1 cellular context compared by ENCODE assay signal in genomic region chr17:32792207-32792606, GRCh38.
TF ChIP-seq lines count a peak whose summit lies in the region.

No MANE protein-coding gene starts in this region.

TF ChIP-seq in HepG2, 621 proteins besides CTCF, POLR2A, EP300 and RAD21 (continued from another document and continues in another):
- TF ChIP-seq ZNF589 (CRISPR knock-in tag; conservative IDR thresholded peaks at IDR 0.05) (no peak), ZNF562 (CRISPR knock-in tag; IDR thresholded peaks at IDR 0.05; ENCODE audit: borderline replicate concordance) (no peak), SNAPC5 (CRISPR knock-in tag; IDR thresholded peaks at IDR 0.05; ENCODE audit: borderline replicate concordance) (no peak), SALL2 (CRISPR knock-in tag; IDR thresholded peaks at IDR 0.05) (no peak), ZNF3 (CRISPR knock-in tag; IDR thresholded peaks at IDR 0.05) (no peak), DMAP1 (CRISPR knock-in tag; IDR thresholded peaks at IDR 0.05) (no peak), ATM (IDR thresholded peaks at IDR 0.05; ENCODE audit: borderline replicate concordance) (no peak), SCMH1 (CRISPR knock-in tag; IDR thresholded peaks at IDR 0.05; ENCODE audit: borderline replicate concordance) (no peak), ZNF331 (CRISPR knock-in tag; IDR thresholded peaks at IDR 0.05) (no peak), RARA (CRISPR knock-in tag; IDR thresholded peaks at IDR 0.05) (no peak), HNRNPL (IDR thresholded peaks at IDR 0.05; ENCODE audit: low read depth, low read length) (no peak), ZNF713 (CRISPR knock-in tag; IDR thresholded peaks at IDR 0.05) (no peak), HMG20A (CRISPR knock-in tag; IDR thresholded peaks at IDR 0.05; ENCODE audit: borderline replicate concordance) (no peak), ZNF124 (CRISPR knock-in tag; IDR thresholded peaks at IDR 0.05) (no peak), BATF2 (CRISPR knock-in tag; IDR thresholded peaks at IDR 0.05) (no peak), ZNF646 (CRISPR knock-in tag; IDR thresholded peaks at IDR 0.05) (no peak), NR0B2 (CRISPR knock-in tag; IDR thresholded peaks at IDR 0.05) (no peak), NONO (IDR thresholded peaks at IDR 0.05) (no peak), NONO (CRISPR knock-in tag; conservative IDR thresholded peaks at IDR 0.05) (no peak), ZSCAN31 (CRISPR knock-in tag; IDR thresholded peaks at IDR 0.05; ENCODE audit: low read depth) (no peak), ZNF280B (CRISPR knock-in tag; IDR thresholded peaks at IDR 0.05; ENCODE audit: borderline replicate concordance) (no peak), ZNF709 (CRISPR knock-in tag; IDR thresholded peaks at IDR 0.05) (no peak), AKNA (CRISPR knock-in tag; IDR thresholded peaks at IDR 0.05; ENCODE audit: borderline replicate concordance) (no peak), FOXA3 (CRISPR knock-in tag; IDR thresholded peaks at IDR 0.05) (0 out of 2 replicates have a peak, but pooled peaks have one; percentile 31), LBX2 (CRISPR knock-in tag; IDR thresholded peaks at IDR 0.05; ENCODE audit: borderline replicate concordance) (no peak), RERE (CRISPR knock-in tag; IDR thresholded peaks at IDR 0.05; ENCODE audit: low read depth) (no peak), ZNF878 (CRISPR knock-in tag; IDR thresholded peaks at IDR 0.05) (no peak), ZNF503 (CRISPR knock-in tag; IDR thresholded peaks at IDR 0.05) (no peak), THYN1 (CRISPR knock-in tag; IDR thresholded peaks at IDR 0.05; ENCODE audit: borderline replicate concordance, low read depth) (no peak), JUND (CRISPR knock-in tag; IDR thresholded peaks at IDR 0.05) (no peak), TEF (CRISPR knock-in tag; IDR thresholded peaks at IDR 0.05) (no peak), ZNF232 (CRISPR knock-in tag; IDR thresholded peaks at IDR 0.05; ENCODE audit: borderline replicate concordance) (no peak)
